8 cellular contexts compared by ENCODE assay signal in genomic region chr11:119019996-119020395, GRCh38. TPM values are rescaled to one million over a fixed set of nuclear protein-coding genes. Genes with fewer than 3 reads are reported as not detected.
DNase-seq lines count a peak whose midpoint lies in the region; ATAC-seq, FAIRE-seq and TF ChIP-seq lines count a peak whose summit lies in the region.

No MANE protein-coding gene starts in this region.

- no peak overlapping the region for H4K12ac ChIP-seq in trophoblast cell (ENCODE audit: low read depth, low read length)

- no peak overlapping the region for H3K23ac ChIP-seq in trophoblast cell (ENCODE audit: low read length)

- TF ChIP-seq CTCF in A549 (IDR thresholded peaks at IDR 0.05): no peak
- no peak for TF ChIP-seq CTCF in GM12878 (IDR thresholded peaks at IDR 0.05 in 2 of 3, conservative IDR thresholded peaks at IDR 0.05 in 1 of 3; ENCODE audit: control insufficient read depth in 2 of 3, extremely low read depth in 1 of 3, insufficient read depth in 1 of 3, low read depth in 3 of 3, low read length in 3 of 3)

- no TSS peak for BruUV-seq in GM12878 (replicated peaks; lab: Mats Ljungman, UMichigan)

- H3K4me2 ChIP-seq in A549: peak overlapping the region; percentile 83
- peak overlapping the region; percentile 92 for H3K4me2 ChIP-seq in GM12878 (ENCODE audit: control insufficient read depth, insufficient read depth)
- H3K4me2 ChIP-seq in trophoblast cell (ENCODE audit: low read length): no peak overlapping the region

- DNase-seq in A549 (ENCODE audit: low read depth in 1 of 2, low spot score in 1 of 2) (no peak), HAP-1 (ENCODE audit: low spot score in 2 of 2) (no peak), GM12878 (ENCODE audit: low read depth, low spot score) (no peak), trophoblast cell (no peak), EL (no peak), NCI-H1105 (lab: John Stamatoyannopoulos, UW) (no peak)
- no peak for DNase-seq in activated CD4-positive, CD25-positive, alpha-beta regulatory T cell treated with anti-CD3 and anti-CD28 coated beads, Interleukin-2, amount 50 U/mL, for 72 hours

- H4K8ac ChIP-seq in trophoblast cell (ENCODE audit: low read depth, low read length): no peak overlapping the region

- SMC1A ChIA-PET in GM12878 (lab: Charles Lee; ENCODE audit: uncharacterized antibody, unreplicated experiment): interaction anchor here (1.3 to 6.4 kb wide), 4 partner anchors 10 to 86 kb away, joined by 3 to 40 read pairs (median 15); partner anchors contain the start of genes CENATAC and SLC37A4

- no peak overlapping the region for H3K18ac ChIP-seq in trophoblast cell (ENCODE audit: low read length)

- no peak for FAIRE-seq in A549 (lab: Jason Lieb, UNC)
- FAIRE-seq in GM12878 (lab: Jason Lieb, UNC): no peak

- H3K9ac ChIP-seq in GM12878 (ENCODE audit: control insufficient read depth, insufficient read depth, low read length) (peak overlapping the region; percentile 24), mucosa of rectum (ENCODE audit: low read depth in 1 of 2, low read length in 2 of 2) (peak overlapping the region; percentile 11 to 44), trophoblast cell (ENCODE audit: low read length) (no peak overlapping the region)

- CTCF ChIA-PET in A549 (lab: Yijun Ruan, JAX): no interaction called here
- CTCF ChIA-PET in GM12878 (lab: Yijun Ruan, JAX): interaction anchor here (1.3 to 3.2 kb wide), 3 partner anchors 10 to 37 kb away, joined by 4 to 16 read pairs (median 16); partner anchors contain the start of gene HYOU1

- in situ Hi-C loops in HAP-1 (cut with MboI; ENCODE audit: low sequenced_read_pairs): no loop called here
- in situ Hi-C loops in GM12878 (cut with MboI): no loop called here

- H4K91ac ChIP-seq in trophoblast cell (ENCODE audit: low read depth, low read length): no peak overlapping the region

- no peak overlapping the region for H3K14ac ChIP-seq in trophoblast cell (ENCODE audit: low read length)

- no peak overlapping the region for H2AFZ ChIP-seq in GM12878 (ENCODE audit: control insufficient read depth, low read depth, low read length)
- no peak overlapping the region for H2AFZ ChIP-seq in trophoblast cell (ENCODE audit: insufficient read depth, low read length, poor library complexity)

- peaks cover 44% of the 10 kb centered on the region for H3K4me1 ChIP-seq in A549
- H3K4me1 ChIP-seq in HAP-1: peaks cover 17% of the 10 kb centered on the region
- no peaks in the 10 kb centered on the region; the same call in 1 of the 2 replicates for H3K4me1 ChIP-seq in GM12878 (ENCODE audit: control insufficient read depth, insufficient read depth, low read length)
- H3K4me1 ChIP-seq in mucosa of rectum (ENCODE audit: control insufficient read depth in 2 of 2, insufficient read depth in 2 of 2, low read length in 2 of 2): peaks cover 29 to 39% of the 10 kb centered on the region in 2 donors
- peaks cover 4 to 14% of the 10 kb centered on the region in 2 experiments for H3K4me1 ChIP-seq in trophoblast cell (ENCODE audit: control insufficient read depth in 1 of 2, insufficient read depth in 2 of 2, low read length in 2 of 2)

- ATAC-seq in A549 (no peak), GM12878 (no peak)

- POLR2A ChIA-PET in A549 (lab: Yijun Ruan, JAX): no interaction called here
- POLR2A ChIA-PET in GM12878 (lab: Charles Lee): interaction anchor here (0.6 to 2.1 kb wide), 6 partner anchors 10 to 301 kb away, joined by 3 to 6 read pairs (median 4); partner anchors contain the start of genes C2CD2L, HYOU1 and SLC37A4

- peak overlapping the region; percentile 72 for H3K4me3 ChIP-seq in A549
- H3K4me3 ChIP-seq in HAP-1: peak overlapping the region; percentile 97
- peak overlapping the region; percentile 96 for H3K4me3 ChIP-seq in GM12878
- peak overlapping the region; percentile 98 for H3K4me3 ChIP-seq in mucosa of rectum (ENCODE audit: low read length in 2 of 2)
- H3K4me3 ChIP-seq in trophoblast cell (ENCODE audit: low read depth, low read length): no peak overlapping the region

- no peak overlapping the region for H2BK5ac ChIP-seq in trophoblast cell (ENCODE audit: low read depth, low read length, poor library complexity)

- RAD21 ChIA-PET in GM12878 (lab: Charles Lee; ENCODE audit: unreplicated experiment): interaction anchor here (1.3 kb wide), 1 partner anchor 65 kb away, joined by 4 read pairs; the partner anchor contains the start of gene HMBS

- H3K79me1 ChIP-seq in trophoblast cell (ENCODE audit: low read length): peaks cover 8% of the 10 kb centered on the region

- H3K4ac ChIP-seq in trophoblast cell (ENCODE audit: low read depth, low read length): no peak overlapping the region

- WGBS in A549 (ENCODE audit: missing lambda C conversion rate): 82% methylated on average over 2 of the region's 2 CpGs
- WGBS in GM12878 (ENCODE audit: insufficient coverage, insufficient replicate concordance, low lambda C conversion rate, missing lambda C conversion rate): 44% methylated on average over 2 of the region's 2 CpGs
- WGBS in trophoblast cell (ENCODE audit: extremely low coverage, insufficient coverage, insufficient read length): no CpG with 5 or more reads among the region's 2 CpGs

- H4K20me1 ChIP-seq in GM12878 (ENCODE audit: control insufficient read depth, insufficient read depth): no peaks in the 10 kb centered on the region

- TF ChIP-seq POLR2A in A549 (IDR thresholded peaks at IDR 0.05; ENCODE audit: low read length): no peak
- no peak for TF ChIP-seq POLR2A in GM12878 (IDR thresholded peaks at IDR 0.05; ENCODE audit: low read depth, low read length)

- H3K9me3 ChIP-seq in A549 (no peaks in the 10 kb centered on the region), HAP-1 (no peaks in the 10 kb centered on the region), GM12878 (replicated peaks; ENCODE audit: control insufficient read depth, insufficient read depth, low read length) (no peaks in the 10 kb centered on the region; the same call in 2 of the 3 replicates), mucosa of rectum (ENCODE audit: control insufficient read depth in 2 of 2, low read length in 2 of 2) (no peaks in the 10 kb centered on the region), trophoblast cell (ENCODE audit: insufficient read depth, low read depth, low read length) (peaks cover 2% of the 10 kb centered on the region)

- H3K27me3 ChIP-seq in HAP-1 (ENCODE audit: low read depth) (no peaks in the 10 kb centered on the region), GM12878 (replicated peaks in 1 of 2; ENCODE audit: control insufficient read depth in 2 of 2, insufficient read depth in 2 of 2, low read length in 1 of 2) (no peaks in the 10 kb centered on the region), mucosa of rectum (ENCODE audit: control insufficient read depth in 2 of 2, insufficient read depth in 2 of 2, low read length in 2 of 2) (no peaks in the 10 kb centered on the region), trophoblast cell (ENCODE audit: insufficient read depth, low read length) (no peaks in the 10 kb centered on the region)

- no peak overlapping the region for H2BK12ac ChIP-seq in trophoblast cell (ENCODE audit: low read length)

- H2AK5ac ChIP-seq in trophoblast cell (ENCODE audit: low read length): no peak overlapping the region

- no peak for TF ChIP-seq RAD21 in A549 (conservative IDR thresholded peaks at IDR 0.05 in 1 of 2, IDR thresholded peaks at IDR 0.05 in 1 of 2)
- no peak for TF ChIP-seq RAD21 in GM12878 (IDR thresholded peaks at IDR 0.05; ENCODE audit: insufficient read depth, low read depth, low read length)

- peaks cover 72% of the 10 kb centered on the region for H3K36me3 ChIP-seq in HAP-1 (replicated peaks)
- H3K36me3 ChIP-seq in GM12878 (ENCODE audit: control insufficient read depth in 2 of 2, insufficient read depth in 2 of 2, low read length in 1 of 2): peaks cover 14 to 15% of the 10 kb centered on the region in 2 experiments
- peaks cover 30 to 52% of the 10 kb centered on the region in 2 donors for H3K36me3 ChIP-seq in mucosa of rectum (ENCODE audit: control insufficient read depth in 2 of 2, insufficient read depth in 2 of 2, low read length in 2 of 2)
- peaks cover 28 to 33% of the 10 kb centered on the region in 2 experiments for H3K36me3 ChIP-seq in trophoblast cell (ENCODE audit: control insufficient read depth in 1 of 2, insufficient read depth in 2 of 2, low read length in 2 of 2)

- H3K79me2 ChIP-seq in GM12878 (ENCODE audit: control insufficient read depth, insufficient read depth, low read length): peaks cover 50% of the 10 kb centered on the region
- peaks cover 11% of the 10 kb centered on the region for H3K79me2 ChIP-seq in trophoblast cell (ENCODE audit: control insufficient read depth, insufficient read depth, low read length, poor library complexity)

- H2BK120ac ChIP-seq in trophoblast cell (ENCODE audit: insufficient read depth, low read length, poor library complexity): no peak overlapping the region

- intact Hi-C loops in GM12878 (cut with micrococcal nuclease; ENCODE audit: unreplicated experiment): loop anchor here (2.0 to 5.0 kb wide), 2 partner anchors 37 to 82 kb away; partner anchors contain the start of genes DPAGT1 and HYOU1

- TF ChIP-seq EP300 in A549 (IDR thresholded peaks at IDR 0.05) (no peak), GM12878 (IDR thresholded peaks at IDR 0.05; ENCODE audit: borderline replicate concordance in 1 of 2, control insufficient read depth in 1 of 2, low read depth in 2 of 2, low read length in 2 of 2) (no peak)

- H3K27ac ChIP-seq in A549: no peak overlapping the region
- H3K27ac ChIP-seq in GM12878 (ENCODE audit: control insufficient read depth, insufficient read depth): no peak overlapping the region; the same call in 1 of the 2 replicates
- peak overlapping the region in 1 of 2 donors; percentile 32 for H3K27ac ChIP-seq in mucosa of rectum (ENCODE audit: low read depth in 2 of 2, low read length in 2 of 2)
- no peak overlapping the region for H3K27ac ChIP-seq in trophoblast cell (ENCODE audit: low read depth, low read length)

RNA-seq across cellular contexts. Expression of gene TRAPPC4, which starts 1.4 kb away (rescaled TPM):
- 77.7 and 90.0 TPM in 2 replicates for polyA plus RNA-seq in A549 (2011; rRNA removed)
- 116 and 173 TPM in 2 replicates for polyA plus RNA-seq in A549 (2012; cell fraction: cytosol; rRNA removed)
- polyA plus RNA-seq in A549 (2012; cell fraction: nucleus; rRNA removed): 75.2 and 94.8 TPM in 2 replicates
- 61.7 to 72.8 TPM (median 71.6 TPM) in 3 replicates for polyA plus RNA-seq in A549 (2017; fragmentation: RNase III; extraction: RNeasy Plus Mini Kit Qiagen cat#74134 plus additional on column Dnase treatment)
- polyA minus RNA-seq in A549 (2011; rRNA and poly(A)+ RNA removed): 46.0 and 53.7 TPM in 2 replicates
- 40.8 and 43.0 TPM in 2 replicates for total RNA-seq in GM12878 (2013; cell fraction: nucleolus; rRNA removed)
- total RNA-seq in GM12878 (2014; rRNA removed): 76.5 and 87.1 TPM in 2 replicates
- 66.1 and 69.1 TPM in 2 replicates for total RNA-seq in GM12878 (2014; rRNA removed; fragmentation: Illumina TruSeq; extraction: Trizol)
- total RNA-seq in GM12878 (2021): 62.7 and 62.8 TPM in 2 replicates
- 37.4 TPM for polyA plus RNA-seq in GM12878 (2011; ENCODE audit: low read depth)
- polyA plus RNA-seq in GM12878 (2011; rRNA removed): 94.2 and 105 TPM in 2 replicates
- polyA plus RNA-seq in GM12878 (2011; cell fraction: cytosol; rRNA removed): 154 and 245 TPM in 2 replicates
- polyA plus RNA-seq in GM12878 (2011; cell fraction: nucleus; rRNA removed): 71.7 and 114 TPM in 2 replicates
- 53.1 and 53.9 TPM in 2 replicates for polyA plus RNA-seq in GM12878 (2012)
- 56.7 and 61.6 TPM in 2 replicates for polyA plus RNA-seq in GM12878 (2014; fragmentation: Illumina TruSeq; extraction: Trizol)
- polyA plus RNA-seq in GM12878 (2014; fragmentation: Nextera tagmentation; extraction: Ambion mirVana): 100 to 1,000 TPM; 205 to 231 TPM
- 91.5 and 92.7 TPM in 2 replicates for polyA plus RNA-seq in GM12878 (2014; rRNA removed)
- 100 to 1,000 TPM; 188 to 196 TPM for polyA plus RNA-seq in GM12878 (2016; fragmentation: Nextera tagmentation; extraction: Ambion mirVana)
- 80.1 and 95.1 TPM in 2 replicates for polyA minus RNA-seq in GM12878 (2011; rRNA and poly(A)+ RNA removed)
- polyA minus RNA-seq in GM12878 (2011; cell fraction: cytosol; rRNA and poly(A)+ RNA removed): 9.5 and 15.8 TPM in 2 replicates
- 30.0 and 42.6 TPM in 2 replicates for polyA minus RNA-seq in GM12878 (2011; cell fraction: nucleus; rRNA and poly(A)+ RNA removed)
- polyA plus RNA-seq in trophoblast cell (2013): 64.3 and 64.9 TPM in 2 replicates

RNA-seq across cellular contexts. Expression of gene RPS25, which starts 1.9 kb away (rescaled TPM):
- 644 and 844 TPM in 2 replicates for polyA plus RNA-seq in A549 (2011; rRNA removed)
- 630 and 875 TPM in 2 replicates for polyA plus RNA-seq in A549 (2012; cell fraction: cytosol; rRNA removed)
- 132 and 205 TPM in 2 replicates for polyA plus RNA-seq in A549 (2012; cell fraction: nucleus; rRNA removed)
- polyA plus RNA-seq in A549 (2017; fragmentation: RNase III; extraction: RNeasy Plus Mini Kit Qiagen cat#74134 plus additional on column Dnase treatment): 1,476 to 1,567 TPM (median 1,517 TPM) in 3 replicates
- 39.1 and 56.7 TPM in 2 replicates for polyA minus RNA-seq in A549 (2011; rRNA and poly(A)+ RNA removed)
- 240 and 366 TPM in 2 replicates for total RNA-seq in GM12878 (2013; cell fraction: nucleolus; rRNA removed)
- 886 and 1,063 TPM in 2 replicates for total RNA-seq in GM12878 (2014; rRNA removed)
- total RNA-seq in GM12878 (2014; rRNA removed; fragmentation: Illumina TruSeq; extraction: Trizol): 3,203 and 3,262 TPM in 2 replicates
- 1,627 and 1,676 TPM in 2 replicates for total RNA-seq in GM12878 (2021)
- 10,130 TPM for polyA plus RNA-seq in GM12878 (2011; ENCODE audit: low read depth)
- 1,188 and 1,624 TPM in 2 replicates for polyA plus RNA-seq in GM12878 (2011; rRNA removed)
- polyA plus RNA-seq in GM12878 (2011; cell fraction: cytosol; rRNA removed): 1,068 and 1,259 TPM in 2 replicates
- 573 and 676 TPM in 2 replicates for polyA plus RNA-seq in GM12878 (2011; cell fraction: nucleus; rRNA removed)
- polyA plus RNA-seq in GM12878 (2012): 2,542 and 2,883 TPM in 2 replicates
- polyA plus RNA-seq in GM12878 (2014; fragmentation: Illumina TruSeq; extraction: Trizol): 3,746 and 5,671 TPM in 2 replicates
- 1,000 to 10,000 TPM; 3,292 to 3,419 TPM for polyA plus RNA-seq in GM12878 (2014; fragmentation: Nextera tagmentation; extraction: Ambion mirVana)
- polyA plus RNA-seq in GM12878 (2014; rRNA removed): 1,401 and 2,108 TPM in 2 replicates
- polyA plus RNA-seq in GM12878 (2016; fragmentation: Nextera tagmentation; extraction: Ambion mirVana): 1,000 to 10,000 TPM; 2,959 to 3,172 TPM
- polyA minus RNA-seq in GM12878 (2011; rRNA and poly(A)+ RNA removed): 195 and 260 TPM in 2 replicates
- polyA minus RNA-seq in GM12878 (2011; cell fraction: cytosol; rRNA and poly(A)+ RNA removed): 285 and 317 TPM in 2 replicates
- polyA minus RNA-seq in GM12878 (2011; cell fraction: nucleus; rRNA and poly(A)+ RNA removed): 42.4 and 48.0 TPM in 2 replicates
- 1,849 and 1,855 TPM in 2 replicates for polyA plus RNA-seq in trophoblast cell (2013)

RNA-seq across cellular contexts. Expression of gene SLC37A4, which starts 10.7 kb away (rescaled TPM):
- 21.2 and 22.8 TPM in 2 replicates for polyA plus RNA-seq in A549 (2011; rRNA removed)
- polyA plus RNA-seq in A549 (2012; cell fraction: cytosol; rRNA removed): 15.9 and 20.1 TPM in 2 replicates
- polyA plus RNA-seq in A549 (2012; cell fraction: nucleus; rRNA removed): 42.8 and 46.0 TPM in 2 replicates
- 12.7 to 15.5 TPM (median 14.0 TPM) in 3 replicates for polyA plus RNA-seq in A549 (2017; fragmentation: RNase III; extraction: RNeasy Plus Mini Kit Qiagen cat#74134 plus additional on column Dnase treatment)
- 26.0 and 30.3 TPM in 2 replicates for polyA minus RNA-seq in A549 (2011; rRNA and poly(A)+ RNA removed)
- 37.1 and 38.5 TPM in 2 replicates for total RNA-seq in GM12878 (2013; cell fraction: nucleolus; rRNA removed)
- 15.5 and 17.1 TPM in 2 replicates for total RNA-seq in GM12878 (2014; rRNA removed)
- 11.5 and 11.6 TPM in 2 replicates for total RNA-seq in GM12878 (2014; rRNA removed; fragmentation: Illumina TruSeq; extraction: Trizol)
- 19.2 and 20.6 TPM in 2 replicates for total RNA-seq in GM12878 (2021)
- polyA plus RNA-seq in GM12878 (2011; ENCODE audit: low read depth): 13.3 TPM
- 22.0 and 29.7 TPM in 2 replicates for polyA plus RNA-seq in GM12878 (2011; rRNA removed)
- polyA plus RNA-seq in GM12878 (2011; cell fraction: cytosol; rRNA removed): 45.9 and 47.6 TPM in 2 replicates
- polyA plus RNA-seq in GM12878 (2011; cell fraction: nucleus; rRNA removed): 136 and 177 TPM in 2 replicates
- polyA plus RNA-seq in GM12878 (2012): 13.9 and 18.0 TPM in 2 replicates
- polyA plus RNA-seq in GM12878 (2014; fragmentation: Illumina TruSeq; extraction: Trizol): 16.4 and 20.1 TPM in 2 replicates
- 10 to 100 TPM; 11.9 to 12.1 TPM for polyA plus RNA-seq in GM12878 (2014; fragmentation: Nextera tagmentation; extraction: Ambion mirVana)
- 25.3 and 25.8 TPM in 2 replicates for polyA plus RNA-seq in GM12878 (2014; rRNA removed)
- polyA plus RNA-seq in GM12878 (2016; fragmentation: Nextera tagmentation; extraction: Ambion mirVana): 10 to 100 TPM; 24.2 to 27.8 TPM
- 40.1 and 45.7 TPM in 2 replicates for polyA minus RNA-seq in GM12878 (2011; rRNA and poly(A)+ RNA removed)
- polyA minus RNA-seq in GM12878 (2011; cell fraction: cytosol; rRNA and poly(A)+ RNA removed): 5.3 and 8.1 TPM in 2 replicates
- polyA minus RNA-seq in GM12878 (2011; cell fraction: nucleus; rRNA and poly(A)+ RNA removed): 21.5 and 27.0 TPM in 2 replicates
- 22.4 and 23.1 TPM in 2 replicates for polyA plus RNA-seq in trophoblast cell (2013)

RNA-seq across cellular contexts. Expression of gene CENATAC, which starts 22.1 kb away (rescaled TPM):
- polyA plus RNA-seq in A549 (2011; rRNA removed): 14.8 and 20.2 TPM in 2 replicates
- 11.6 and 12.5 TPM in 2 replicates for polyA plus RNA-seq in A549 (2012; cell fraction: cytosol; rRNA removed)
- 51.4 and 75.0 TPM in 2 replicates for polyA plus RNA-seq in A549 (2012; cell fraction: nucleus; rRNA removed)
- polyA plus RNA-seq in A549 (2017; fragmentation: RNase III; extraction: RNeasy Plus Mini Kit Qiagen cat#74134 plus additional on column Dnase treatment): 11.1 to 14.8 TPM (median 12.4 TPM) in 3 replicates
- polyA minus RNA-seq in A549 (2011; rRNA and poly(A)+ RNA removed): 6.6 and 7.7 TPM in 2 replicates
- 125 and 142 TPM in 2 replicates for total RNA-seq in GM12878 (2013; cell fraction: nucleolus; rRNA removed)
- 31.1 and 35.5 TPM in 2 replicates for total RNA-seq in GM12878 (2014; rRNA removed)
- total RNA-seq in GM12878 (2014; rRNA removed; fragmentation: Illumina TruSeq; extraction: Trizol): 26.7 and 30.7 TPM in 2 replicates
- total RNA-seq in GM12878 (2021): 19.0 and 24.0 TPM in 2 replicates
- 12.6 TPM for polyA plus RNA-seq in GM12878 (2011; ENCODE audit: low read depth)
- polyA plus RNA-seq in GM12878 (2011; rRNA removed): 26.4 and 31.1 TPM in 2 replicates
- 10.8 and 16.9 TPM in 2 replicates for polyA plus RNA-seq in GM12878 (2011; cell fraction: cytosol; rRNA removed)
- polyA plus RNA-seq in GM12878 (2011; cell fraction: nucleus; rRNA removed): 52.1 and 66.2 TPM in 2 replicates
- polyA plus RNA-seq in GM12878 (2012): 12.7 and 17.2 TPM in 2 replicates
- 17.1 and 19.5 TPM in 2 replicates for polyA plus RNA-seq in GM12878 (2014; fragmentation: Illumina TruSeq; extraction: Trizol)
- polyA plus RNA-seq in GM12878 (2014; fragmentation: Nextera tagmentation; extraction: Ambion mirVana): 1 to 10 TPM; 4.8 to 8.2 TPM
- 33.7 and 37.1 TPM in 2 replicates for polyA plus RNA-seq in GM12878 (2014; rRNA removed)
- polyA plus RNA-seq in GM12878 (2016; fragmentation: Nextera tagmentation; extraction: Ambion mirVana): 10 to 100 TPM; 19.3 to 24.2 TPM
- polyA minus RNA-seq in GM12878 (2011; rRNA and poly(A)+ RNA removed): 22.2 and 24.3 TPM in 2 replicates
- polyA minus RNA-seq in GM12878 (2011; cell fraction: cytosol; rRNA and poly(A)+ RNA removed): 11.2 and 11.5 TPM in 2 replicates
- polyA minus RNA-seq in GM12878 (2011; cell fraction: nucleus; rRNA and poly(A)+ RNA removed): 24.2 and 40.4 TPM in 2 replicates
- polyA plus RNA-seq in trophoblast cell (2013): 20.6 and 22.3 TPM in 2 replicates

RNA-seq across cellular contexts. Expression of gene HYOU1, which starts 37.0 kb away (rescaled TPM):
- polyA plus RNA-seq in A549 (2011; rRNA removed): 83.1 and 116 TPM in 2 replicates
- polyA plus RNA-seq in A549 (2012; cell fraction: cytosol; rRNA removed): 40.0 and 46.4 TPM in 2 replicates
- polyA plus RNA-seq in A549 (2012; cell fraction: nucleus; rRNA removed): 97.5 and 104 TPM in 2 replicates
- 38.0 to 44.8 TPM (median 42.1 TPM) in 3 replicates for polyA plus RNA-seq in A549 (2017; fragmentation: RNase III; extraction: RNeasy Plus Mini Kit Qiagen cat#74134 plus additional on column Dnase treatment)
- polyA minus RNA-seq in A549 (2011; rRNA and poly(A)+ RNA removed): 100 and 116 TPM in 2 replicates
- total RNA-seq in GM12878 (2013; cell fraction: nucleolus; rRNA removed): 90.5 and 95.1 TPM in 2 replicates
- total RNA-seq in GM12878 (2014; rRNA removed): 90.7 and 94.9 TPM in 2 replicates
- 80.8 and 91.5 TPM in 2 replicates for total RNA-seq in GM12878 (2014; rRNA removed; fragmentation: Illumina TruSeq; extraction: Trizol)
- total RNA-seq in GM12878 (2021): 133 and 156 TPM in 2 replicates
- polyA plus RNA-seq in GM12878 (2011; ENCODE audit: low read depth): 59.9 TPM
- 74.8 and 119 TPM in 2 replicates for polyA plus RNA-seq in GM12878 (2011; rRNA removed)
- 141 and 144 TPM in 2 replicates for polyA plus RNA-seq in GM12878 (2011; cell fraction: cytosol; rRNA removed)
- 124 and 149 TPM in 2 replicates for polyA plus RNA-seq in GM12878 (2011; cell fraction: nucleus; rRNA removed)
- 70.3 and 94.8 TPM in 2 replicates for polyA plus RNA-seq in GM12878 (2012)
- 93.2 and 121 TPM in 2 replicates for polyA plus RNA-seq in GM12878 (2014; fragmentation: Illumina TruSeq; extraction: Trizol)
- polyA plus RNA-seq in GM12878 (2014; fragmentation: Nextera tagmentation; extraction: Ambion mirVana): 10 to 100 TPM; 15.4 to 46.3 TPM
- polyA plus RNA-seq in GM12878 (2014; rRNA removed): 99.4 and 116 TPM in 2 replicates
- polyA plus RNA-seq in GM12878 (2016; fragmentation: Nextera tagmentation; extraction: Ambion mirVana): 100 to 1,000 TPM; 154 to 157 TPM
- polyA minus RNA-seq in GM12878 (2011; rRNA and poly(A)+ RNA removed): 118 and 166 TPM in 2 replicates
- polyA minus RNA-seq in GM12878 (2011; cell fraction: cytosol; rRNA and poly(A)+ RNA removed): 59.7 and 60.1 TPM in 2 replicates
- polyA minus RNA-seq in GM12878 (2011; cell fraction: nucleus; rRNA and poly(A)+ RNA removed): 34.5 and 59.4 TPM in 2 replicates
- 230 and 246 TPM in 2 replicates for polyA plus RNA-seq in trophoblast cell (2013)
